1 cellular context compared by ENCODE assay signal in genomic region chr1:150164224-150164623, GRCh38.
TF ChIP-seq lines count a peak whose summit lies in the region.

No MANE protein-coding gene starts in this region.

TF ChIP-seq in GM23338, 12 proteins besides CTCF, POLR2A, EP300 and RAD21 (continued from another document):
- TF ChIP-seq ZNF331 (CRISPR knock-in tag; IDR thresholded peaks at IDR 0.05; ENCODE audit: low read depth) (no peak), NANOG (IDR thresholded peaks at IDR 0.05; ENCODE audit: borderline replicate concordance) (no peak), STAT1 (IDR thresholded peaks at IDR 0.05; ENCODE audit: unreplicated experiment) (no peak), ZNF114 (CRISPR knock-in tag; IDR thresholded peaks at IDR 0.05) (no peak), POLR2AphosphoS5 (IDR thresholded peaks at IDR 0.05; ENCODE audit: low read depth) (no peak)
TF ChIP-seq in GM23338: peak in this region for 0.
